In the genomic region with DNA sequence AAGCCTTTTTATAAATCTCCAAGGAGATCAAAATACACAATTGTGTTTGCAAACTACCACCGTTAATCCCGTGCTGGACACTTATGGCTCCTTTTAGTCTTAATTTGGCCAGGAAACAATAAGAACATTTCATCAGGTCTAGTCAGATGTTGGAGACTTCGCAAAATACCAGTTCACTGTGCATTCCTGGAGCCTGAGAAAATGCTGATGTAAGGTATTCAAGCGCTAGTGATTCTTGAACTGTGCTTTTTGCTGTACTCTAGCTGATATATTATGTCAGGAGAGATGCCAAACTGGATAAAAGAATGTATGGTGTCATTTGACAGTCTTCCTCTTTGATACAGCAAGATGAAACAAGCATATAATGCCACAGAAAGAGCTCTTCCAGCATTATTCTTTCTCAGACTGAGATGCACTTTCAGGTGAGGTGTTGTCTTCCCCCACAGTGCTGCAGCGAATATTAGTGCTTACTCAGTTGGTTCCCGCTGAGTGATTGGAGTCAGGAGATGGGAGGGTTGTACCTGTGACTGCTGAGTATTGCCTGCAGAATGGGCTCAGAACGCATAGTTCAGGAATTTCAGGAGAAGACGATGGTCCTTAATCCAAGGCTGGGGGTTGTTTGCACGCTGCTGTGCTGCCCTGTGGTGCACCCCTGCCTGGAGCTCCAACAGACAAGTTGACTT, we compare ENCODE assay signal across 12 cellular contexts. TPM values are rescaled to one million over a fixed set of nuclear protein-coding genes. Genes with fewer than 3 reads are reported as not detected.
DNase-seq lines count a peak whose midpoint lies in the region; ATAC-seq and TF ChIP-seq lines count a peak whose summit lies in the region.
"Had no signal": no experiment of that assay in that cellular context is flagged by ENCODE, and none has a peak within 500 bp of the region (broad histone marks: within the 10 kb centered on the region; RNA-seq: fewer than 3 reads in every experiment).

No MANE protein-coding gene starts in this region.

- H3F3A ChIP-seq in SK-N-SH (replicated peaks; ENCODE audit: insufficient read depth) = peaks cover 4% of the 10 kb centered on the region

- no peaks in the 10 kb centered on the region for H4K20me1 ChIP-seq in SK-N-SH (ENCODE audit: insufficient read depth)
- no peaks in the 10 kb centered on the region for H4K20me1 ChIP-seq in fibroblast of lung (ENCODE audit: control insufficient read depth, extremely low read depth, insufficient read depth, low read length)

- H3K9ac ChIP-seq in SK-N-SH (no peak overlapping the region), fibroblast of lung (ENCODE audit: insufficient read depth, low read length) (no peak overlapping the region)

- H3K9me3 ChIP-seq in CD4-positive, alpha-beta memory T cell (ENCODE audit: control insufficient read depth in 1 of 2, low read length in 2 of 2) = no peaks in the 10 kb centered on the region
- H3K9me3 ChIP-seq in SK-N-SH (no peaks in the 10 kb centered on the region; the same call in 1 of the 2 replicates), fibroblast of lung (ENCODE audit: control insufficient read depth, insufficient read depth, low read depth, low read length) (no peaks in the 10 kb centered on the region)

- H3K4me2 ChIP-seq in SK-N-SH (no peak overlapping the region), fibroblast of lung (ENCODE audit: extremely low read depth, insufficient read depth, low read length) (no peak overlapping the region)

- CTCF ChIA-PET in CD4-positive, alpha-beta memory T cell (lab: Charles Lee; ENCODE audit: partially characterized antibody) = no interaction called here
- CTCF ChIA-PET in SK-N-SH (lab: Yijun Ruan, JAX) = no interaction called here

- no peaks in the 10 kb centered on the region for H3K27me3 Mint-ChIP-seq in CD4-positive, alpha-beta memory T cell
- H3K27me3 Mint-ChIP-seq in stimulated activated naive B cell treated with anti-CD40 and anti-IgM and Interleukin-4, amounts not matched to agents 10 μg/mL and 1 μg/mL and 100 μg/mL, for 72 hours = no peaks in the 10 kb centered on the region
- H3K27me3 Mint-ChIP-seq: naive thymus-derived CD4-positive, alpha-beta T cell; stimulated activated naive CD8-positive, alpha-beta T cell treated with anti-CD3 and anti-CD28 coated beads, Interleukin-15, Interleukin-2, amounts not matched to agents 100 ng/mL and 50 ng/mL, for 24 hours had no signal

- 0 out of 4 replicates have a peak, but pooled peaks of 1 of the 2 experiments have one; percentile 23 for TF ChIP-seq EP300 in SK-N-SH (IDR thresholded peaks at IDR 0.05; ENCODE audit: borderline replicate concordance in 1 of 2, low read depth in 1 of 2, low read length in 1 of 2)

- H3K79me2 ChIP-seq in SK-N-SH (ENCODE audit: insufficient read depth) (no peaks in the 10 kb centered on the region), fibroblast of lung (ENCODE audit: control insufficient read depth, insufficient read depth, low read length) (no peaks in the 10 kb centered on the region)

- no peaks in the 10 kb centered on the region for H3K27me3 ChIP-seq in CD4-positive, alpha-beta memory T cell (ENCODE audit: insufficient read depth, low read length)
- H3K27me3 ChIP-seq in SK-N-SH (ENCODE audit: insufficient read depth) = no peaks in the 10 kb centered on the region
- H3K27me3 ChIP-seq in fibroblast of lung (ENCODE audit: control insufficient read depth, insufficient read depth, low read length) = no peaks in the 10 kb centered on the region

- TF ChIP-seq RAD21 in SK-N-SH (IDR thresholded peaks at IDR 0.05; ENCODE audit: low read length) = no peak

- intact Hi-C loops in CD4-positive, alpha-beta memory T cell (cut with micrococcal nuclease) = no loop called here

- peak overlapping the region in 6 of 7 donors; percentile 44 to 88 (median 70) for H3K27ac Mint-ChIP-seq in CD4-positive, alpha-beta memory T cell
- no peak overlapping the region for H3K27ac Mint-ChIP-seq in stimulated activated naive B cell treated with anti-CD40 and anti-IgM and Interleukin-4, amounts not matched to agents 10 μg/mL and 1 μg/mL and 100 μg/mL, for 72 hours
- H3K27ac Mint-ChIP-seq: stimulated activated naive CD8-positive, alpha-beta T cell treated with anti-CD3 and anti-CD28 coated beads, Interleukin-15, Interleukin-2, amounts not matched to agents 100 ng/mL and 50 ng/mL, for 24 hours had no signal

- peaks cover 53% of the 10 kb centered on the region for H3K36me3 ChIP-seq in CD4-positive, alpha-beta memory T cell (ENCODE audit: insufficient read depth, low read length)
- H3K36me3 ChIP-seq in SK-N-SH (replicated peaks in 1 of 2; ENCODE audit: control insufficient read depth in 1 of 2, insufficient read depth in 2 of 2, low read length in 1 of 2) (peaks cover 12 to 26% of the 10 kb centered on the region in 2 experiments), fibroblast of lung (ENCODE audit: control insufficient read depth, insufficient read depth, low read length) (peaks cover 2% of the 10 kb centered on the region)

- H3K27ac ChIP-seq in CD4-positive, alpha-beta memory T cell (ENCODE audit: low read depth, low read length) = no peak overlapping the region
- H3K27ac ChIP-seq in SK-N-SH (ENCODE audit: low read depth in 2 of 2, low read length in 1 of 2) = peak overlapping the region in 1 of 2 experiments; percentile 30; a peak in 1 of 4 replicates
- H3K27ac ChIP-seq in fibroblast of lung (ENCODE audit: insufficient read depth, low read length) = no peak overlapping the region

- TF ChIP-seq CTCF in SK-N-SH (IDR thresholded peaks at IDR 0.05) (no peak), fibroblast of lung (conservative IDR thresholded peaks at IDR 0.05 in 1 of 2, IDR thresholded peaks at IDR 0.05 in 1 of 2; ENCODE audit: low read depth in 1 of 2, low read length in 2 of 2) (no peak)

- no peak overlapping the region for H3K4me3 ChIP-seq in CD4-positive, alpha-beta memory T cell (ENCODE audit: low read length in 2 of 2)
- H3K4me3 ChIP-seq in SK-N-SH (ENCODE audit: low read depth in 2 of 2, low read length in 1 of 2) = no peak overlapping the region
- no peak overlapping the region for H3K4me3 ChIP-seq in fibroblast of lung (replicated peaks in 1 of 4; ENCODE audit: control extremely low read depth in 1 of 4, insufficient read depth in 1 of 4, low read depth in 3 of 4, low read length in 4 of 4)

- H3K36me3 Mint-ChIP-seq in CD4-positive, alpha-beta memory T cell = peaks cover 60 to 64% of the 10 kb centered on the region in 2 donors
- H3K36me3 Mint-ChIP-seq in stimulated activated naive B cell treated with anti-CD40 and anti-IgM and Interleukin-4, amounts not matched to agents 10 μg/mL and 1 μg/mL and 100 μg/mL, for 72 hours = peaks cover 56 to 71% of the 10 kb centered on the region in 2 donors

- peaks cover 3 to 7% (median 5%) of the 10 kb centered on the region in 8 donors for H3K9me3 Mint-ChIP-seq in CD4-positive, alpha-beta memory T cell
- H3K9me3 Mint-ChIP-seq in stimulated activated naive B cell treated with anti-CD40 and anti-IgM and Interleukin-4, amounts not matched to agents 10 μg/mL and 1 μg/mL and 100 μg/mL, for 72 hours = peaks cover 5 to 6% of the 10 kb centered on the region in 2 donors

- POLR2A ChIA-PET in CD4-positive, alpha-beta memory T cell (lab: Charles Lee; ENCODE audit: partially characterized antibody) = interaction anchor here (1.1 to 1.4 kb wide), 2 partner anchors 28 to 34 kb away, joined by 3 to 4 read pairs; no protein-coding TSS in a partner anchor
- POLR2A ChIA-PET in SK-N-SH (lab: Yijun Ruan, JAX) = no interaction called here

- no peak for ATAC-seq in GM21360 (IDR thresholded peaks at IDR 0.05; ENCODE audit: unreplicated experiment)
- ATAC-seq in stimulated activated naive B cell treated with anti-CD40 and anti-IgM and Interleukin-4, amounts not matched to agents 10 μg/mL and 1 μg/mL and 100 μg/mL, for 72 hours (replicated peaks) = no peak
- ATAC-seq: naive thymus-derived CD4-positive, alpha-beta T cell had no signal

- H3K9me2 ChIP-seq in SK-N-SH = no peaks in the 10 kb centered on the region

- H2AFZ ChIP-seq in SK-N-SH (ENCODE audit: low read depth) (no peak overlapping the region), fibroblast of lung (ENCODE audit: low read length) (no peak overlapping the region)

- no peak for DNase-seq in CD4-positive, alpha-beta memory T cell
- DNase-seq in SK-N-SH (no peak), fibroblast of lung (ENCODE audit: low read depth in 2 of 2) (peak; percentile 60 to 93), non-pigmented ciliary epithelial cell (ENCODE audit: low read depth) (peak; percentile 73), NCI-H187 (lab: John Stamatoyannopoulos, UW) (no peak)
- no peak for DNase-seq in activated CD8-positive, alpha-beta memory T cell treated with anti-CD3 and anti-CD28 coated beads, Interleukin-2, amount 50 U/mL, for 4 hours
- no peak for DNase-seq in stimulated activated naive B cell treated with anti-CD40 and anti-IgM and Interleukin-4, amounts not matched to agents 10 μg/mL and 1 μg/mL and 100 μg/mL, for 72 hours
- DNase-seq: activated CD8-positive, alpha-beta memory T cell treated with anti-CD3 and anti-CD28 coated beads, Interleukin-2, amount 50 U/mL, for 48 hours; naive thymus-derived CD4-positive, alpha-beta T cell; NCI-H146 had no signal

- H3K4me1 Mint-ChIP-seq in CD4-positive, alpha-beta memory T cell = peaks cover 7 to 18% (median 13%) of the 10 kb centered on the region in 4 donors
- peaks cover 14 to 30% of the 10 kb centered on the region in 2 donors for H3K4me1 Mint-ChIP-seq in stimulated activated naive B cell treated with anti-CD40 and anti-IgM and Interleukin-4, amounts not matched to agents 10 μg/mL and 1 μg/mL and 100 μg/mL, for 72 hours

- H3K4me1 ChIP-seq in CD4-positive, alpha-beta memory T cell (ENCODE audit: insufficient read depth, low read length) = no peaks in the 10 kb centered on the region
- H3K4me1 ChIP-seq in SK-N-SH (ENCODE audit: control insufficient read depth in 1 of 2, insufficient read depth in 2 of 2, low read depth in 1 of 2, low read length in 1 of 2) = 0 out of 4 replicates have a peak, but pooled peaks cover 0 to 7% of the 10 kb centered on the region in 2 experiments
- no peaks in the 10 kb centered on the region for H3K4me1 ChIP-seq in fibroblast of lung (ENCODE audit: control insufficient read depth, extremely low read depth, insufficient read depth, low read length)

- 91% methylated on average over 9 of the region's 9 CpGs for WGBS in SK-N-SH (ENCODE audit: low lambda C conversion rate)

- H3K4me3 Mint-ChIP-seq in CD4-positive, alpha-beta memory T cell = no peak overlapping the region
- no peak overlapping the region for H3K4me3 Mint-ChIP-seq in stimulated activated naive B cell treated with anti-CD40 and anti-IgM and Interleukin-4, amounts not matched to agents 10 μg/mL and 1 μg/mL and 100 μg/mL, for 72 hours
- H3K4me3 Mint-ChIP-seq: naive thymus-derived CD4-positive, alpha-beta T cell; stimulated activated naive CD8-positive, alpha-beta T cell treated with anti-CD3 and anti-CD28 coated beads, Interleukin-15, Interleukin-2, amounts not matched to agents 100 ng/mL and 50 ng/mL, for 24 hours had no signal

RNA-seq across cellular contexts. Expression of gene OGDH, which starts 59.2 kb away (rescaled TPM):
- 100 to 1,000 TPM; 116 to 126 TPM for total RNA-seq in CD4-positive, alpha-beta memory T cell
- polyA plus RNA-seq in CD4-positive, alpha-beta memory T cell = 10 to 100 TPM; 42.2 to 61.6 TPM
- polyA plus RNA-seq in SK-N-SH (2012; rRNA removed) (58.2 and 69.4 TPM in 2 replicates), fibroblast of lung (60.8 and 74.9 TPM in 2 replicates)
- polyA plus RNA-seq in SK-N-SH (2012; cell fraction: cytosol; rRNA removed) = 35.2 and 49.5 TPM in 2 replicates
- 71.1 and 78.7 TPM in 2 replicates for polyA plus RNA-seq in SK-N-SH (2012; cell fraction: nucleus; rRNA removed)
- total RNA-seq in fibroblast of lung = 40.8 and 69.2 TPM in 2 replicates
- 63.2 and 64.3 TPM in 2 replicates for polyA plus RNA-seq in fibroblast of lung (2012)
- polyA minus RNA-seq in fibroblast of lung (ENCODE audit: low replicate concordance) = 239 and 248 TPM in 2 replicates

Comparison
In these comparisons a context has a peak if more than half of its experiments do, and no peak if none do; other contexts are left out.
1. DNase-seq: peak in fibroblast of lung (2 of 2) and non-pigmented ciliary epithelial cell (single experiment); none in CD4-positive, alpha-beta memory T cell (0 of 5), SK-N-SH (single experiment), activated CD8-positive, alpha-beta memory T cell treated with anti-CD3 and anti-CD28 coated beads, Interleukin-2, amount 50 U/mL, for 4 hours (single experiment), NCI-H187 (0 of 2) and stimulated activated naive B cell treated with anti-CD40 and anti-IgM and Interleukin-4, amounts not matched to agents 10 μg/mL and 1 μg/mL and 100 μg/mL, for 72 hours (single experiment).